ENCODE assay signal across 16 cellular contexts in the genomic region with DNA sequence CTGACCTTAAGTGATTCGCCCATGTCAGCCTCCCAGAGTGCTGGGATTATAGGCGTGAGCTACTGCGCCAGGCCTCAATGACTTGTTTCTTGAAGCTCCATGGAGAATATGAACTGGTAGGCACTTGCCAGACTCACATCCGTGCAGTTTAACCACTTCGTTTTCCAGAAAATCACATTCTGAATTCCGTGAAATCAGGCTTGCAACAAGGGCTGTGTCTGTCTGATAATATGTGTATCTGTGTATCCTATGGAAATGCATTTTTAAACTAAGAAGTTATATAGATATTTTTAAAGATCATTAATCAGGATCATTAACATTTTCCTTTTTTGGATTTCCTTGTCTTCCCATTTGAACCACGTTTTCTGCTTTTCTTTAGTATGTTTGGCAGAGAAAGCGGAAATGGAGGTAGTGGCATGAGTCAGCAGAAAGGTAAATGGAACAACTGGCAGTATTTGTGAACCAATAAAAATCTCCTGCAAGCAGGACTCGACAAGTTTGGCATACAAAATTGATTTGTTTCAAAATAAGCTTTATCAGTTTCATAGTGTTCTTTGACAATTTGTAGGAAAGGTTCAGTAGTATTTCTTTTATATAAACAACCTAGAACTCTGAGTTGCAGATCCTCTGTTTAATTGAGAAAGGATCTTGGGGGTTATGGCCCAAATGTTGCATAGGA. TPM values are rescaled to one million over a fixed set of nuclear protein-coding genes. Genes with fewer than 3 reads are reported as not detected.
A peak's percentile ranks its signal among the peaks of the same experiment; 100 is the strongest.
DNase-seq lines count a peak whose midpoint lies in the region; ATAC-seq and FAIRE-seq lines count a peak whose summit lies in the region.
"Had no signal": no experiment of that assay in that cellular context is flagged by ENCODE, and none has a peak within 500 bp of the region (broad histone marks: within the 10 kb centered on the region; RNA-seq: fewer than 3 reads in every experiment).

No MANE protein-coding gene starts in this region.

- peak overlapping the region; percentile 12 for H3K27ac Mint-ChIP-seq in stimulated activated effector memory CD8-positive, alpha-beta T cell treated with anti-CD3 and anti-CD28 coated beads, Interleukin-12 subunit alpha, Interleukin-12 subunit beta, amount 100 ng/mL, for 72 hours
- H3K27ac Mint-ChIP-seq in activated CD4-positive, alpha-beta T cell treated with anti-CD3 and anti-CD28 coated beads for 36 hours: no peak overlapping the region
- H3K27ac Mint-ChIP-seq: nephron progenitor cell; stimulated activated naive CD8-positive, alpha-beta T cell treated with anti-CD3 and anti-CD28 coated beads, Interleukin-15, amount 100 ng/mL, for 72 hours had no signal

- POLR2A ChIA-PET in activated CD4-positive, alpha-beta T cell treated with anti-CD3 and anti-CD28 coated beads for 36 hours (lab: Charles Lee): no interaction called here

- CTCF ChIA-PET in activated CD4-positive, alpha-beta T cell treated with anti-CD3 and anti-CD28 coated beads for 36 hours (lab: Charles Lee): interaction anchor here (1.5 to 2.7 kb wide), 2 partner anchors 22 to 60 kb away, joined by 5 to 14 read pairs; no protein-coding TSS in a partner anchor

- FAIRE-seq in RCC 7860 (lab: Jason Lieb, UNC): peak; percentile 52
- FAIRE-seq: G401.6 had no signal

- intact Hi-C loops in activated CD4-positive, alpha-beta T cell treated with anti-CD3 and anti-CD28 coated beads for 36 hours (cut with DNase I, micrococcal nuclease): no loop called here

- DNase-seq in NCI-H2029 treated with DMSO at 0.1 percent for 48 hours (lab: John Stamatoyannopoulos, UW) (peak; percentile 1), NCI-H2029 (lab: John Stamatoyannopoulos, UW) (no peak), RCC 7860 (ENCODE audit: low spot score) (no peak), epithelial cell of prostate (ENCODE audit: low read depth, low spot score) (peak; percentile 31), AG20443 (ENCODE audit: low spot score) (no peak)
- DNase-seq in stimulated activated effector memory CD8-positive, alpha-beta T cell treated with anti-CD3 and anti-CD28 coated beads, Interleukin-12 subunit alpha, Interleukin-12 subunit beta, amount 100 ng/mL, for 72 hours (ENCODE audit: low spot score in 2 of 2): no peak
- DNase-seq in activated CD4-positive, alpha-beta T cell treated with anti-CD3 and anti-CD28 coated beads for 36 hours: no peak
- DNase-seq: 8988T; activated CD4-positive, alpha-beta T cell treated with anti-CD3 and anti-CD28 coated beads, Interleukin-2, amount 50 U/mL, for 4 hours; HCEC 1CT; NCI-H1436; nephron progenitor cell; SIG-M5; stimulated activated naive CD8-positive, alpha-beta T cell treated with anti-CD3 and anti-CD28 coated beads, Interleukin-15, amount 100 ng/mL, for 72 hours had no signal

- no peak for ATAC-seq in stimulated activated effector memory CD8-positive, alpha-beta T cell treated with anti-CD3 and anti-CD28 coated beads, Interleukin-12 subunit alpha, Interleukin-12 subunit beta, amount 100 ng/mL, for 72 hours
- no peak for ATAC-seq in activated CD4-positive, alpha-beta T cell treated with anti-CD3 and anti-CD28 coated beads for 36 hours
- ATAC-seq in HG03432 (IDR thresholded peaks at IDR 0.05; ENCODE audit: unreplicated experiment): no peak
- ATAC-seq: stimulated activated naive CD8-positive, alpha-beta T cell treated with anti-CD3 and anti-CD28 coated beads, Interleukin-15, amount 100 ng/mL, for 72 hours had no signal

- H3K27me3 Mint-ChIP-seq in activated CD4-positive, alpha-beta T cell treated with anti-CD3 and anti-CD28 coated beads for 36 hours: no peaks in the 10 kb centered on the region
- H3K27me3 Mint-ChIP-seq: stimulated activated naive CD8-positive, alpha-beta T cell treated with anti-CD3 and anti-CD28 coated beads, Interleukin-15, amount 100 ng/mL, for 72 hours had no signal

- H3K4me1 Mint-ChIP-seq in stimulated activated effector memory CD8-positive, alpha-beta T cell treated with anti-CD3 and anti-CD28 coated beads, Interleukin-12 subunit alpha, Interleukin-12 subunit beta, amount 100 ng/mL, for 72 hours: peaks cover 34% of the 10 kb centered on the region
- peaks cover 59% of the 10 kb centered on the region for H3K4me1 Mint-ChIP-seq in activated CD4-positive, alpha-beta T cell treated with anti-CD3 and anti-CD28 coated beads for 36 hours

- peaks cover 54% of the 10 kb centered on the region for H3K36me3 Mint-ChIP-seq in stimulated activated effector memory CD8-positive, alpha-beta T cell treated with anti-CD3 and anti-CD28 coated beads, Interleukin-12 subunit alpha, Interleukin-12 subunit beta, amount 100 ng/mL, for 72 hours
- H3K36me3 Mint-ChIP-seq in activated CD4-positive, alpha-beta T cell treated with anti-CD3 and anti-CD28 coated beads for 36 hours (ENCODE audit: low read depth): peaks cover 19% of the 10 kb centered on the region

- no peak overlapping the region for H3K4me3 Mint-ChIP-seq in stimulated activated effector memory CD8-positive, alpha-beta T cell treated with anti-CD3 and anti-CD28 coated beads, Interleukin-12 subunit alpha, Interleukin-12 subunit beta, amount 100 ng/mL, for 72 hours
- H3K4me3 Mint-ChIP-seq in activated CD4-positive, alpha-beta T cell treated with anti-CD3 and anti-CD28 coated beads for 36 hours: no peak overlapping the region
- H3K4me3 Mint-ChIP-seq: nephron progenitor cell; stimulated activated naive CD8-positive, alpha-beta T cell treated with anti-CD3 and anti-CD28 coated beads, Interleukin-15, amount 100 ng/mL, for 72 hours had no signal

- no peaks in the 10 kb centered on the region for H3K9me3 Mint-ChIP-seq in stimulated activated effector memory CD8-positive, alpha-beta T cell treated with anti-CD3 and anti-CD28 coated beads, Interleukin-12 subunit alpha, Interleukin-12 subunit beta, amount 100 ng/mL, for 72 hours
- no peaks in the 10 kb centered on the region for H3K9me3 Mint-ChIP-seq in activated CD4-positive, alpha-beta T cell treated with anti-CD3 and anti-CD28 coated beads for 36 hours (ENCODE audit: low read depth)
- H3K9me3 Mint-ChIP-seq: nephron progenitor cell; stimulated activated naive CD8-positive, alpha-beta T cell treated with anti-CD3 and anti-CD28 coated beads, Interleukin-15, amount 100 ng/mL, for 72 hours had no signal

- peak overlapping the region; percentile 88 for H3K27ac ChIP-seq in epithelial cell of prostate

RNA-seq across cellular contexts. Expression of gene USP10, which starts 33.0 kb away (rescaled TPM):
- total RNA-seq in activated CD4-positive, alpha-beta T cell treated with anti-CD3 and anti-CD28 coated beads for 36 hours: 100 to 1,000 TPM; 117 to 133 TPM

Comparison
In these comparisons a context has a peak if more than half of its experiments do, and no peak if none do; other contexts are left out.
1. DNase-seq: peak in NCI-H2029 treated with DMSO at 0.1 percent for 48 hours (single experiment) and epithelial cell of prostate (single experiment); none in NCI-H2029 (single experiment), RCC 7860 (single experiment), stimulated activated effector memory CD8-positive, alpha-beta T cell treated with anti-CD3 and anti-CD28 coated beads, Interleukin-12 subunit alpha, Interleukin-12 subunit beta, amount 100 ng/mL, for 72 hours (0 of 2), activated CD4-positive, alpha-beta T cell treated with anti-CD3 and anti-CD28 coated beads for 36 hours (single experiment) and AG20443 (single experiment).